13 cellular contexts compared by ENCODE assay signal in the genomic region with DNA sequence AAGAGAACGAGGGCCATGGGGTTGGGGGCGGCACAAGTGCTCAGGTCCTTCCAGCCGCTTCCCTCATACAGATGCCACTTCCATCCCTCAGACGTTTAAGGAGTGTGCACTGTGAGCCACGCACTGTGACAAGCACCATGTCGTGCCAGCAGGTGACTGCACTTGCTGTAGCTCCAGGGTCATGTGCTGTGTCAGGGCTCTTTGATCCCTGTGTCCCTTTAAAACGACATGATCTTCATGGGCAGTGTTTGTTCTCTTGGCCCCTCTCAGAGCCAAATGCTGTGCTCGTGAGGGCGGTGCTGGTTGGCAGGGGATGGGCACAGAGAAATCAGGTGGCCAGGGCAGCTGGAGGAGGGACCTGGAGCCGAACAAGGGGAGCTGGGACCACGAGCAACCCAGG. TPM values are rescaled to one million over a fixed set of nuclear protein-coding genes. Genes with fewer than 3 reads are reported as not detected.
DNase-seq lines count a peak whose midpoint lies in the region; ATAC-seq and TF ChIP-seq lines count a peak whose summit lies in the region.
"Had no signal": no experiment of that assay in that cellular context is flagged by ENCODE, and none has a peak within 500 bp of the region (broad histone marks: within the 10 kb centered on the region; RNA-seq: fewer than 3 reads in every experiment).

No MANE protein-coding gene starts in this region.

- no peaks in the 10 kb centered on the region for H3K27me3 Mint-ChIP-seq in activated T-cell treated with anti-CD3 and anti-CD28 coated beads, Interleukin-2, amount 50 U/mL, for 24 hours
- no peaks in the 10 kb centered on the region for H3K27me3 Mint-ChIP-seq in activated T-cell treated with anti-CD3 and anti-CD28 coated beads, Interleukin-2, amount 50 U/mL, for 4 hours (ENCODE audit: low read depth)
- H3K27me3 Mint-ChIP-seq in endothelial cell (ENCODE audit: unreplicated experiment) (peaks cover 1% of the 10 kb centered on the region), nephron (ENCODE audit: low read depth) (peaks cover 4% of the 10 kb centered on the region)
- no peaks in the 10 kb centered on the region for H3K27me3 Mint-ChIP-seq in activated CD8-positive, alpha-beta T cell treated with anti-CD3 and anti-CD28 coated beads, Interleukin-2, amount 10 ng/mL, durations not matched to agents 7 days and 5 days (ENCODE audit: low read depth)

- peaks cover 14 to 76% (median 43%) of the 10 kb centered on the region in 4 donors for H3K36me3 ChIP-seq in upper lobe of left lung

- peak overlapping the region; percentile 74 to 85 (median 81) for H3K27ac ChIP-seq in upper lobe of left lung

- POLR2A ChIA-PET in activated CD8-positive, alpha-beta T cell treated with anti-CD3 and anti-CD28 coated beads, Interleukin-2, amount 10 ng/mL, durations not matched to agents 7 days and 5 days (lab: Charles Lee) = no interaction called here

- H3K9me3 Mint-ChIP-seq in activated T-cell treated with anti-CD3 and anti-CD28 coated beads, Interleukin-2, amount 50 U/mL, for 24 hours = no peaks in the 10 kb centered on the region
- no peaks in the 10 kb centered on the region for H3K9me3 Mint-ChIP-seq in activated T-cell treated with anti-CD3 and anti-CD28 coated beads, Interleukin-2, amount 50 U/mL, for 4 hours
- H3K9me3 Mint-ChIP-seq in endothelial cell (ENCODE audit: unreplicated experiment) (no peaks in the 10 kb centered on the region), nephron (peaks cover under 1% of the 10 kb centered on the region)
- no peaks in the 10 kb centered on the region for H3K9me3 Mint-ChIP-seq in activated CD8-positive, alpha-beta T cell treated with anti-CD3 and anti-CD28 coated beads, Interleukin-2, amount 10 ng/mL, durations not matched to agents 7 days and 5 days (ENCODE audit: insufficient read depth)

- H3K4me3 ChIP-seq in upper lobe of left lung = no peak overlapping the region

- H3K4me3 Mint-ChIP-seq in activated T-cell treated with anti-CD3 and anti-CD28 coated beads, Interleukin-2, amount 50 U/mL, for 24 hours = no peak overlapping the region
- H3K4me3 Mint-ChIP-seq in activated T-cell treated with anti-CD3 and anti-CD28 coated beads, Interleukin-2, amount 50 U/mL, for 4 hours = no peak overlapping the region
- peak overlapping the region; percentile 74 for H3K4me3 Mint-ChIP-seq in endothelial cell (ENCODE audit: unreplicated experiment)
- H3K4me3 Mint-ChIP-seq in nephron = no peak overlapping the region
- H3K4me3 Mint-ChIP-seq in activated CD8-positive, alpha-beta T cell treated with anti-CD3 and anti-CD28 coated beads, Interleukin-2, amount 10 ng/mL, durations not matched to agents 7 days and 5 days = no peak overlapping the region

- no peak for TF ChIP-seq EP300 in upper lobe of left lung (IDR thresholded peaks at IDR 0.05)

- no peaks in the 10 kb centered on the region for H3K27me3 ChIP-seq in upper lobe of left lung

- no peak for DNase-seq in activated T-cell treated with anti-CD3 and anti-CD28 coated beads, Interleukin-2, amount 50 U/mL, for 24 hours
- DNase-seq in activated T-cell treated with anti-CD3 and anti-CD28 coated beads, Interleukin-2, amount 50 U/mL, for 4 hours = no peak
- no peak for DNase-seq in endothelial cell (ENCODE audit: low spot score)
- DNase-seq in upper lobe of left lung = no peak
- no peak for DNase-seq in iPS-NIHi7 (ENCODE audit: extremely low spot score)
- no peak for DNase-seq in activated CD8-positive, alpha-beta T cell treated with anti-CD3 and anti-CD28 coated beads, Interleukin-2, amount 10 ng/mL, durations not matched to agents 7 days and 5 days
- DNase-seq: ACHN; hypothalamus; NCI-H1092; NCI-H345; stimulated activated CD4-positive, alpha-beta T cell treated with anti-CD3 and anti-CD28 coated beads, Interleukin-4, amount 100 ng/mL, for 4 hours had no signal

- H3K27ac Mint-ChIP-seq in activated T-cell treated with anti-CD3 and anti-CD28 coated beads, Interleukin-2, amount 50 U/mL, for 24 hours = peak overlapping the region; percentile 10
- H3K27ac Mint-ChIP-seq in endothelial cell (ENCODE audit: unreplicated experiment) = no peak overlapping the region
- peak overlapping the region; percentile 98 to 99 (median 99) for H3K27ac Mint-ChIP-seq in nephron
- no peak overlapping the region for H3K27ac Mint-ChIP-seq in activated CD8-positive, alpha-beta T cell treated with anti-CD3 and anti-CD28 coated beads, Interleukin-2, amount 10 ng/mL, durations not matched to agents 7 days and 5 days

- no peak for TF ChIP-seq CTCF in endothelial cell (IDR thresholded peaks at IDR 0.05; ENCODE audit: unreplicated experiment)
- TF ChIP-seq CTCF in nephron (IDR thresholded peaks at IDR 0.05; ENCODE audit: unreplicated experiment in 3 of 3) = no peak
- TF ChIP-seq CTCF in upper lobe of left lung (IDR thresholded peaks at IDR 0.05) = no peak

- no peak for ATAC-seq in activated T-cell treated with anti-CD3 and anti-CD28 coated beads, Interleukin-2, amount 50 U/mL, for 4 hours
- ATAC-seq in upper lobe of left lung (ENCODE audit: low FRiP score in 2 of 2) (no peak), HG02970 (IDR thresholded peaks at IDR 0.05; ENCODE audit: low FRiP score, unreplicated experiment) (no peak)
- no peak for ATAC-seq in activated CD8-positive, alpha-beta T cell treated with anti-CD3 and anti-CD28 coated beads, Interleukin-2, amount 10 ng/mL, durations not matched to agents 7 days and 5 days

- WGBS in upper lobe of left lung, 2 donors = 68 to 70% methylated on average over 11 of the region's 11 CpGs

- no peaks in the 10 kb centered on the region for H3K9me3 ChIP-seq in upper lobe of left lung

- peaks cover 30 to 38% (median 35%) of the 10 kb centered on the region in 4 donors for H3K4me1 ChIP-seq in upper lobe of left lung

- CTCF ChIA-PET in activated CD8-positive, alpha-beta T cell treated with anti-CD3 and anti-CD28 coated beads, Interleukin-2, amount 10 ng/mL, durations not matched to agents 7 days and 5 days (lab: Charles Lee) = interaction anchor here (1.2 kb wide), 1 partner anchor 75 kb away, joined by 3 read pairs; no protein-coding TSS in a partner anchor

- H3K36me3 Mint-ChIP-seq in activated T-cell treated with anti-CD3 and anti-CD28 coated beads, Interleukin-2, amount 50 U/mL, for 24 hours (ENCODE audit: low read depth) = peaks cover 76% of the 10 kb centered on the region
- H3K36me3 Mint-ChIP-seq in activated T-cell treated with anti-CD3 and anti-CD28 coated beads, Interleukin-2, amount 50 U/mL, for 4 hours (ENCODE audit: insufficient read depth) = peaks cover 27% of the 10 kb centered on the region
- peaks cover 32% of the 10 kb centered on the region for H3K36me3 Mint-ChIP-seq in endothelial cell (ENCODE audit: low read depth, unreplicated experiment)
- peaks cover 25% of the 10 kb centered on the region for H3K36me3 Mint-ChIP-seq in nephron (ENCODE audit: low read depth)
- H3K36me3 Mint-ChIP-seq in activated CD8-positive, alpha-beta T cell treated with anti-CD3 and anti-CD28 coated beads, Interleukin-2, amount 10 ng/mL, durations not matched to agents 7 days and 5 days (ENCODE audit: low read depth) = peaks cover 63% of the 10 kb centered on the region

- peaks cover 3% of the 10 kb centered on the region for H3K4me1 Mint-ChIP-seq in activated T-cell treated with anti-CD3 and anti-CD28 coated beads, Interleukin-2, amount 50 U/mL, for 24 hours (ENCODE audit: low read depth)
- H3K4me1 Mint-ChIP-seq in activated T-cell treated with anti-CD3 and anti-CD28 coated beads, Interleukin-2, amount 50 U/mL, for 4 hours (ENCODE audit: low read depth) = peaks cover 7% of the 10 kb centered on the region
- H3K4me1 Mint-ChIP-seq in endothelial cell (ENCODE audit: unreplicated experiment) (peaks cover 37% of the 10 kb centered on the region), nephron (peaks cover 35% of the 10 kb centered on the region)
- peaks cover 2% of the 10 kb centered on the region for H3K4me1 Mint-ChIP-seq in activated CD8-positive, alpha-beta T cell treated with anti-CD3 and anti-CD28 coated beads, Interleukin-2, amount 10 ng/mL, durations not matched to agents 7 days and 5 days (ENCODE audit: low read depth)

- TF ChIP-seq POLR2A in upper lobe of left lung (IDR thresholded peaks at IDR 0.05) = no peak

RNA-seq across cellular contexts. Expression of a gene that starts 19.9 kb away (rescaled TPM):
- 10 to 100 TPM in 2 of 3 donors, 1 to 10 TPM in 1; 9.3 to 11.6 (median 10.2) TPM for total RNA-seq in activated T-cell treated with anti-CD3 and anti-CD28 coated beads, Interleukin-2, amount 50 U/mL, for 4 hours
- total RNA-seq in endothelial cell (ENCODE audit: unreplicated experiment) = 13.0 TPM
- 10 to 100 TPM; 11.5 to 49.2 (median 41.0) TPM for total RNA-seq in upper lobe of left lung
- 10 to 100 TPM; 37.1 to 44.2 TPM for total RNA-seq in activated CD8-positive, alpha-beta T cell treated with anti-CD3 and anti-CD28 coated beads, Interleukin-2, amount 10 ng/mL, durations not matched to agents 7 days and 5 days

RNA-seq across cellular contexts. Expression of a gene that starts 38.7 kb away (rescaled TPM):
- total RNA-seq in activated T-cell treated with anti-CD3 and anti-CD28 coated beads, Interleukin-2, amount 50 U/mL, for 4 hours = 10 to 100 TPM; 21.1 to 33.9 (median 30.8) TPM
- 34.8 TPM for total RNA-seq in endothelial cell (ENCODE audit: unreplicated experiment)
- total RNA-seq in upper lobe of left lung = 10 to 100 TPM; 17.1 to 68.5 (median 36.0) TPM
- total RNA-seq in activated CD8-positive, alpha-beta T cell treated with anti-CD3 and anti-CD28 coated beads, Interleukin-2, amount 10 ng/mL, durations not matched to agents 7 days and 5 days = 10 to 100 TPM; 32.5 to 35.4 TPM

RNA-seq across cellular contexts. Expression of a gene that starts 56.3 kb away (rescaled TPM):
- total RNA-seq in activated T-cell treated with anti-CD3 and anti-CD28 coated beads, Interleukin-2, amount 50 U/mL, for 4 hours = 10 to 100 TPM; 13.9 to 20.2 (median 14.7) TPM
- total RNA-seq in endothelial cell (ENCODE audit: unreplicated experiment) (21.3 TPM), upper lobe of left lung (10 to 100 TPM; 10.5 to 36.0 (median 22.3) TPM)
- 10 to 100 TPM; 54.6 to 62.4 TPM for total RNA-seq in activated CD8-positive, alpha-beta T cell treated with anti-CD3 and anti-CD28 coated beads, Interleukin-2, amount 10 ng/mL, durations not matched to agents 7 days and 5 days

Comparison
In these comparisons a context has a peak if more than half of its experiments do, and no peak if none do; other contexts are left out.
1. H3K27ac Mint-ChIP-seq: peak in activated T-cell treated with anti-CD3 and anti-CD28 coated beads, Interleukin-2, amount 50 U/mL, for 24 hours (single experiment) and nephron (3 of 3); none in endothelial cell (single experiment) and activated CD8-positive, alpha-beta T cell treated with anti-CD3 and anti-CD28 coated beads, Interleukin-2, amount 10 ng/mL, durations not matched to agents 7 days and 5 days (single experiment).